ENCODE assay signal across 13 cellular contexts in the genomic region with DNA sequence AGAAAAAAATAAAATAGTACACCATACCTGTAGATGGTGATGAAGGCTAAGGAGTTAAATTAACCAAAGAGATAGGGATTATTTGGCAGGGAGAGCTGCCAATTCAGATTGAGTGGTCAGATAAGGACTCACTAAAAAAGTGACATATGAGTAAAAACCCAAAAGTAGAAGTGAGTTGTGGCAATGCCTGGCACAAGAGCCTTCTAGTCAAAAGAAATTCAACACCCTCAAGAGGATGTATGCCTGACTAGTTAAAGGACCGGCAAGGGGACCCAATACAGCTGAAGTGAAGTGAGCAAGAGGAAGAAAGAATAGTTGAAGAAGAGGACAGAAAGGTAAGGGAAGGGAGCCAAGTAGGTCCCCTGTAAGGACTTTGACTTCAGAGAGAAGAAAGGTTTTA. TPM values are rescaled to one million over a fixed set of nuclear protein-coding genes. Genes with fewer than 3 reads are reported as not detected.
DNase-seq lines count a peak whose midpoint lies in the region; ATAC-seq and TF ChIP-seq lines count a peak whose summit lies in the region.
"Had no signal": no experiment of that assay in that cellular context is flagged by ENCODE, and none has a peak within 500 bp of the region (broad histone marks: within the 10 kb centered on the region; RNA-seq: fewer than 3 reads in every experiment).

No MANE protein-coding gene starts in this region.

- peak overlapping the region; percentile 73 for H3K4me2 ChIP-seq in OCI-LY7 (ENCODE audit: low read length)

- no peaks in the 10 kb centered on the region for H3K27me3 ChIP-seq in left lung
- H3K27me3 ChIP-seq: esophagus muscularis mucosa, MG63 had no signal

- peak overlapping the region; percentile 50 for H3K4me3 ChIP-seq in OCI-LY7 (ENCODE audit: low read depth, low read length, poor library complexity, severe bottlenecking)
- no peak overlapping the region for H3K4me3 ChIP-seq in left lung
- H3K4me3 ChIP-seq: esophagus muscularis mucosa, MG63 had no signal

- peak; percentile 84 for ATAC-seq in GM19438 (IDR thresholded peaks at IDR 0.05; ENCODE audit: low read depth, unreplicated experiment)
- ATAC-seq in HG03064 (IDR thresholded peaks at IDR 0.05; ENCODE audit: low read depth, unreplicated experiment): peak; percentile 95
- ATAC-seq in left lung: no peak
- ATAC-seq in GM19324 (IDR thresholded peaks at IDR 0.05; ENCODE audit: low FRiP score, unreplicated experiment): no peak

- peak overlapping the region; percentile 68 for H3K27ac ChIP-seq in OCI-LY7 (ENCODE audit: low read depth, low read length, poor library complexity, severe bottlenecking)
- H3K27ac ChIP-seq in left lung: no peak overlapping the region
- H3K27ac ChIP-seq: esophagus muscularis mucosa had no signal

- intact Hi-C loops in OCI-LY7 (cut with micrococcal nuclease; ENCODE audit: unreplicated experiment) (no loop called here), left lung (cut with DNase I) (no loop called here)

- POLR2A ChIA-PET in OCI-LY7 (lab: Charles Lee): interaction anchor here (0.6 to 2.1 kb wide), 4 partner anchors 12 to 380 kb away, joined by 3 to 5 read pairs (median 4); no protein-coding TSS in a partner anchor

- H3K36me3 ChIP-seq in OCI-LY7 (ENCODE audit: insufficient read depth, low read length) (peaks cover 22% of the 10 kb centered on the region), left lung (peaks cover 0 to 3% of the 10 kb centered on the region in 2 donors)
- H3K36me3 ChIP-seq: MG63 had no signal

- TF ChIP-seq CTCF in OCI-LY7 (conservative IDR thresholded peaks at IDR 0.05; ENCODE audit: low read length) (no peak), left lung (IDR thresholded peaks at IDR 0.05) (no peak)

- H3K9me2 ChIP-seq in OCI-LY7 (ENCODE audit: insufficient read depth, low read length): no peaks in the 10 kb centered on the region

- peaks cover 19% of the 10 kb centered on the region for H3K9me3 ChIP-seq in OCI-LY7 (ENCODE audit: low read length)
- no peaks in the 10 kb centered on the region for H3K9me3 ChIP-seq in left lung
- H3K9me3 ChIP-seq: esophagus muscularis mucosa, MG63 had no signal

- BruUV-seq in OCI-LY7 (replicated peaks; lab: Mats Ljungman, UMichigan): no TSS peak

- H3K4me1 ChIP-seq in OCI-LY7 (ENCODE audit: insufficient read depth, low read length, poor library complexity, severe bottlenecking) (peaks cover 43% of the 10 kb centered on the region), left lung (peaks cover 8 to 52% of the 10 kb centered on the region in 2 donors)

- peaks cover 62% of the 10 kb centered on the region; the same call in 1 of the 2 replicates for H3K79me2 ChIP-seq in OCI-LY7 (ENCODE audit: insufficient read depth, low read depth, low read length)

- DNase-seq in GF-D8 (lab: John Stamatoyannopoulos, UW): peak; percentile 54
- peak; percentile 84 for DNase-seq in OCI-LY7 (ENCODE audit: low spot score)
- no peak for DNase-seq in left lung
- DNase-seq in amniotic stem cell (lab: John Stamatoyannopoulos, UW): no peak
- DNase-seq in stimulated activated CD4-positive, alpha-beta T cell treated with anti-CD3 and anti-CD28 coated beads, Interleukin-4, amount 100 ng/mL, for 1 hour: no peak
- DNase-seq: activated CD4-positive, alpha-beta T cell treated with anti-CD3 and anti-CD28 coated beads, Interleukin-2, amount 10 ng/mL, durations not matched to agents 7 days and 5 days; activated naive CD4-positive, alpha-beta T cell treated with anti-CD3 and anti-CD28 coated beads, Interleukin-2, amount 10 ng/mL, durations not matched to agents 7 days and 5 days; MG63; midbrain had no signal

- H4K20me1 ChIP-seq in OCI-LY7 (ENCODE audit: insufficient read depth, low read length): no peaks in the 10 kb centered on the region

- H2AFZ ChIP-seq in OCI-LY7 (ENCODE audit: low read length): no peak overlapping the region; the same call in 1 of the 2 replicates

- CTCF ChIA-PET in OCI-LY7 (lab: Charles Lee; ENCODE audit: unreplicated experiment): interaction anchor here (0.5 kb wide), 1 partner anchor 78 kb away, joined by 3 read pairs; no protein-coding TSS in a partner anchor

RNA-seq across cellular contexts. Expression of gene ELF2, which starts 34.9 kb away (rescaled TPM):
- total RNA-seq in OCI-LY7 (2014; rRNA removed; shearing (Covaris generic)): 49.1 and 49.6 TPM in 2 replicates
- total RNA-seq in OCI-LY7 (2022): 57.0 and 62.0 TPM in 2 replicates
- total RNA-seq in left lung: 10 to 100 TPM; 37.3 to 42.6 TPM

Comparison
In these comparisons a context has a peak if more than half of its experiments do, and no peak if none do; other contexts are left out.
1. DNase-seq: peak in GF-D8 (single experiment) and OCI-LY7 (single experiment); none in left lung (0 of 2), amniotic stem cell (single experiment) and stimulated activated CD4-positive, alpha-beta T cell treated with anti-CD3 and anti-CD28 coated beads, Interleukin-4, amount 100 ng/mL, for 1 hour (single experiment).
2. ATAC-seq: peak in GM19438 (single experiment) and HG03064 (single experiment); none in left lung (single experiment) and GM19324 (single experiment).